In the genomic region with DNA sequence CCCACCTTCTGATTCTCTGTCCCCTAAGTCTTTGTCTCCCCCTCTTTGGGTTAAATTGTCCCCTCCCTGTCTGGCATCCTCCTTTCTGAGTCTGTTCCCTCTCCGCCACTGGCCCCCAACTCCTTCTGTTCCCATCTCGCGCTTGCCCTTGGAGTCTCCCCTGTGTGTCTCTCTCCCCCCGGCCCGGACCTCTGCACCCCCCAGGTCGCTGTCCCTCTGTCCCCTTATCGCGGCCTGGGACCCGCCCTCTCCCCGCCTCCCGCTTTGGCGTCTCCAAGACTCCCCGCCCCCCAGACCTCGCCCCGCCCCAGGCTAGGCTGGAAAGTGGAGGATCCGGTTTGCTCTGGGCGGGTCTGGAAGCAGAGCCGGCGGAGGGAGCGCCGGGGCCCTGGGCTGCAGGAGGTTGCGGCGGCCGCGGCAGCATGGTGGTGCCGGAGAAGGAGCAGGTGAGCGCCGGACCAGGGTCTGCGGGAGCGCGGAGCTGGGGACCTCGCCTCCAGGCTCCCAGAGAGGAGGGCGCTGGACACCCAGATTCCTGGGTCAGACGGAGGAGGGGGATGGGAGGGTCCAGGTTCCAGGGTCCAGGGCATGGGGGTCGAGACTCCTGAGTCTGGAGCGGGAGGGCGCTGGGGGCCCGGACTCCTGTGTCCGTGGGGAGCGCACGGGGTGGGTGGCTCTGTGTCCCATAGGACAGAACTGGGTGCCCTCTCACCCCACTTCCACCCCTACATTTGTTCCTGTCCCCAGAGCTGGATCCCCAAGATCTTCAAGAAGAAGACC, we compare ENCODE assay signal across 8 cellular contexts. TPM values are rescaled to one million over a fixed set of nuclear protein-coding genes. Genes with fewer than 3 reads are reported as not detected.
DNase-seq lines count a peak whose midpoint lies in the region; ATAC-seq, FAIRE-seq and TF ChIP-seq lines count a peak whose summit lies in the region.

A gene (plus strand): TSS at position 348 of the 780 bp plus-strand sequence. CDS start 75 bp downstream, at position 423.

- H3K36me3 ChIP-seq in keratinocyte (ENCODE audit: control insufficient read depth in 2 of 2, extremely low read depth in 1 of 2, insufficient read depth in 2 of 2, low read length in 2 of 2), result peaks cover 4 to 5% of the 10 kb centered on the region in 2 experiments

- H3K79me2 ChIP-seq in keratinocyte (ENCODE audit: control insufficient read depth, insufficient read depth, low read length), result peaks cover 7% of the 10 kb centered on the region

- DNase-seq in DMS53 treated with DMSO at 0.1 percent for 48 hours (lab: John Stamatoyannopoulos, UW; ENCODE audit: unreplicated experiment) (peak; percentile 61), NCI-H128 (lab: John Stamatoyannopoulos, UW; ENCODE audit: unreplicated experiment) (peak; percentile 47), T1000 (lab: John Stamatoyannopoulos, UW) (peak; percentile 55), chondrocyte (ENCODE audit: low spot score) (no peak), keratinocyte (ENCODE audit: low read depth, low spot score) (no peak)

- ATAC-seq in GM18519 (IDR thresholded peaks at IDR 0.05; ENCODE audit: low FRiP score, unreplicated experiment), result no peak
- no peak for ATAC-seq in GM19467 (IDR thresholded peaks at IDR 0.05; ENCODE audit: unreplicated experiment)

- H3K9ac ChIP-seq in keratinocyte (ENCODE audit: control insufficient read depth, extremely low read depth, insufficient read depth, low read length), result peak within 1 kb of the TSS; percentile 85

- H3K9me1 ChIP-seq in keratinocyte (ENCODE audit: control insufficient read depth, extremely low read depth, insufficient read depth, low read length), result no peaks in the 10 kb centered on the region

- peak within 1 kb of the TSS; percentile 100 for H3K4me2 ChIP-seq in keratinocyte (ENCODE audit: control insufficient read depth, extremely low read depth, insufficient read depth, low read depth, low read length)

- H3K27me3 ChIP-seq in keratinocyte (ENCODE audit: control insufficient read depth, extremely low read depth, insufficient read depth, low read length), result no peaks in the 10 kb centered on the region

- peaks cover 12% of the 10 kb centered on the region for H3K36me3 Mint-ChIP-seq in chondrocyte (ENCODE audit: low read depth)

- H2AFZ ChIP-seq in keratinocyte (ENCODE audit: control insufficient read depth, low read length), result peak within 1 kb of the TSS; percentile 59

- TF ChIP-seq CTCF in chondrocyte (IDR thresholded peaks at IDR 0.05), result no peak
- TF ChIP-seq CTCF in keratinocyte (optimal IDR thresholded peaks at IDR 0.05 in 1 of 3, IDR thresholded peaks at IDR 0.05 in 1 of 3, conservative IDR thresholded peaks at IDR 0.05 in 1 of 3; ENCODE audit: extremely low read depth in 1 of 3, insufficient read depth in 2 of 3, low read length in 3 of 3), result no peak

- no peaks in the 10 kb centered on the region for H3K9me3 ChIP-seq in keratinocyte (ENCODE audit: control insufficient read depth, low read depth, low read length)

- H3K4me3 ChIP-seq in keratinocyte (ENCODE audit: control insufficient read depth in 2 of 3, extremely low read depth in 1 of 3, insufficient read depth in 2 of 3, low read depth in 1 of 3, low read length in 3 of 3), result peak within 1 kb of the TSS; percentile 80 to 94 (median 92)
- peak within 1 kb of the TSS; percentile 48 to 88 (median 64) for H3K4me3 ChIP-seq in skin epidermis

- H3K27ac ChIP-seq in keratinocyte (ENCODE audit: control insufficient read depth, insufficient read depth, low read length), result peak within 1 kb of the TSS; percentile 66
- H3K27ac ChIP-seq in skin epidermis, result peak within 1 kb of the TSS; percentile 43 to 90 (median 80)

- peaks cover 6% of the 10 kb centered on the region for H3K4me1 ChIP-seq in keratinocyte (ENCODE audit: control insufficient read depth, extremely low read depth, insufficient read depth, low read length)

- H3K4me3 Mint-ChIP-seq in chondrocyte (ENCODE audit: unreplicated experiment), result peak within 1 kb of the TSS; percentile 77

- dilution Hi-C loops in keratinocyte (cut with MboI; ENCODE audit: extremely low pct_ligation_motif_present, low sequenced_read_pairs), result no loop called here

- peaks cover 3% of the 10 kb centered on the region for H3K27me3 Mint-ChIP-seq in chondrocyte (ENCODE audit: low read depth)

- H3K4me1 Mint-ChIP-seq in chondrocyte (ENCODE audit: low read depth), result peaks cover 19% of the 10 kb centered on the region

- peak within 1 kb of the TSS; percentile 88 for H3K27ac Mint-ChIP-seq in chondrocyte (ENCODE audit: unreplicated experiment)

- peaks cover 3% of the 10 kb centered on the region for H3K9me3 Mint-ChIP-seq in chondrocyte (ENCODE audit: low read depth)

- no peaks in the 10 kb centered on the region for H4K20me1 ChIP-seq in keratinocyte (ENCODE audit: control insufficient read depth, extremely low read depth, insufficient read depth, low read length)

- no peak for FAIRE-seq in keratinocyte (lab: Jason Lieb, UNC)

RNA-seq across cellular contexts. Expression of the gene that starts here (rescaled TPM):
- total RNA-seq in chondrocyte, result 42.2 to 53.4 TPM (median 50.2 TPM) in 3 replicates
- polyA plus RNA-seq in keratinocyte, result 16.1 to 23.3 TPM (median 16.1 TPM) in 3 replicates
- polyA plus RNA-seq in keratinocyte (2011; ENCODE audit: low read depth), result 11.6 TPM
- polyA plus RNA-seq in keratinocyte (2011; cell fraction: cytosol; rRNA removed), result 6.4 and 10.4 TPM in 2 replicates
- polyA plus RNA-seq in keratinocyte (2011; cell fraction: nucleus; rRNA removed), result 82.9 and 106 TPM in 2 replicates
- polyA plus RNA-seq in keratinocyte (2012; ENCODE audit: low replicate concordance), result 26.1 and 28.3 TPM in 2 replicates
- 22.8 to 48.8 TPM (median 33.7 TPM) in 3 replicates for polyA minus RNA-seq in keratinocyte
- polyA minus RNA-seq in keratinocyte (2011; cell fraction: cytosol; rRNA and poly(A)+ RNA removed), result 36.6 TPM
- polyA minus RNA-seq in keratinocyte (2011; cell fraction: nucleus; rRNA and poly(A)+ RNA removed), result 74.5 and 74.8 TPM in 2 replicates

Comparison
In these comparisons a context has a peak if more than half of its experiments do, and no peak if none do; other contexts are left out.
1. DNase-seq: peak in DMS53 treated with DMSO at 0.1 percent for 48 hours (single experiment), NCI-H128 (single experiment) and T1000 (single experiment); none in chondrocyte (single experiment) and keratinocyte (single experiment).